11 cellular contexts compared by ENCODE assay signal in the genomic region with DNA sequence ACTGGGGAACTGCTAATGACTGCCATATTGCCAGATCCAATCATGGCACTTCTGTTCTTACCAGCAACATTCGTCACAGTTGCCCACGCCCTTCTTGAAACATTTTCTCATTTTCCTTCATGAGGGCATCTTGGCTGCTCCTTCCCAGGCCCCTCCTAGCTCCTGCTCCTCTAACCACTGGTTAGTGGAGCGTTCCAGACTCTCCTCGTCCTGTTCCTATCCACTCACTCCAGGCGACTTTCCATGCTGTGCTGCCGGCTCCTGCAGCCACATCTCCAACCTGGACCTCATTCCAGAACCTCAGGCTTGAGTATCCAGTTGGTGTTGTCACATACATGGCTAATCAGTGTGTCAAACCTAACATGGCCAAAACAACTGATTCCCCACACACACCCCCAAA. TPM values are rescaled to one million over a fixed set of nuclear protein-coding genes. Genes with fewer than 3 reads are reported as not detected.
DNase-seq lines count a peak whose midpoint lies in the region; ATAC-seq and TF ChIP-seq lines count a peak whose summit lies in the region.
"Had no signal": no experiment of that assay in that cellular context is flagged by ENCODE, and none has a peak within 500 bp of the region (broad histone marks: within the 10 kb centered on the region; RNA-seq: fewer than 3 reads in every experiment).

No MANE protein-coding gene starts in this region.

- H4K8ac ChIP-seq in H9 (replicated peaks; ENCODE audit: insufficient read length, low read depth, low read length), result no peak overlapping the region

- H3K56ac ChIP-seq in H9 (ENCODE audit: insufficient read length, low read depth, low read length), result no peak overlapping the region

- H3K14ac ChIP-seq in H9 (ENCODE audit: insufficient read depth, low read length), result no peak overlapping the region

- H3K27ac ChIP-seq in ACC112 (ENCODE audit: low read depth, low read length) (no peak overlapping the region), H9 (ENCODE audit: insufficient read length, low read depth, low read length) (no peak overlapping the region)

- H3K27ac Mint-ChIP-seq in H9 (no peak overlapping the region), naive B cell (peak overlapping the region in 3 of 6 donors; percentile 61 to 90 (median 83))
- H3K27ac Mint-ChIP-seq in activated naive CD8-positive, alpha-beta T cell treated with anti-CD3 and anti-CD28 coated beads for 36 hours, result no peak overlapping the region

- H3K9ac ChIP-seq in H9 (ENCODE audit: extremely low read depth, insufficient read length, low read length), result no peak overlapping the region

- H3K36me3 Mint-ChIP-seq in H9 (ENCODE audit: insufficient read depth in 1 of 3, low read depth in 3 of 3) (peaks cover 5 to 20% (median 8%) of the 10 kb centered on the region in 3 experiments), naive B cell (peaks cover 0 to 3% of the 10 kb centered on the region in 2 donors)
- peaks cover 21% of the 10 kb centered on the region for H3K36me3 Mint-ChIP-seq in activated naive CD8-positive, alpha-beta T cell treated with anti-CD3 and anti-CD28 coated beads for 36 hours

- no peaks in the 10 kb centered on the region for H3K9me3 ChIP-seq in H9 (ENCODE audit: control insufficient read depth, low read depth, low read length)

- H2BK120ac ChIP-seq in H9 (ENCODE audit: low read depth, low read length, poor library complexity, severe bottlenecking), result no peak overlapping the region

- no peaks in the 10 kb centered on the region for H4K20me1 ChIP-seq in H9 (ENCODE audit: control insufficient read depth, insufficient read depth, insufficient read length)

- no peak overlapping the region for H2AFZ ChIP-seq in ACC112 (ENCODE audit: low read length, unreplicated experiment)
- H2AFZ ChIP-seq in H9 (ENCODE audit: low read length), result no peak overlapping the region

- peaks cover 9% of the 10 kb centered on the region for H3K36me3 ChIP-seq in ACC112 (ENCODE audit: insufficient read depth, low read length)

- DNase-seq in H9 (no peak), naive B cell (no peak), NCI-H526 (lab: John Stamatoyannopoulos, UW) (no peak), NCI-H1092 (lab: John Stamatoyannopoulos, UW) (no peak), medulla oblongata (ENCODE audit: extremely low spot score) (no peak), NOMO-1 treated with DMSO at 0.1 percent for 48 hours (lab: John Stamatoyannopoulos, UW; ENCODE audit: unreplicated experiment) (no peak)
- no peak for DNase-seq in activated naive CD8-positive, alpha-beta T cell treated with anti-CD3 and anti-CD28 coated beads for 36 hours
- DNase-seq: activated effector memory CD4-positive, alpha-beta T cell treated with anti-CD3 and anti-CD28 coated beads, Interleukin-2, amount 50 U/mL, for 16 hours; COR-L47; NCI-H526 treated with DMSO at 0.1 percent for 48 hours had no signal

- WGBS in H9 (ENCODE audit: extremely low coverage, insufficient read length, low lambda C conversion rate), result no CpG with 5 or more reads among the region's 6 CpGs

- H3K4ac ChIP-seq in H9 (ENCODE audit: low read depth, low read length), result no peak overlapping the region

- no peak for ATAC-seq in naive B cell (ENCODE audit: low read depth in 2 of 2)

- no peak overlapping the region for H3K4me2 ChIP-seq in H9 (ENCODE audit: insufficient read depth, insufficient read length, low read length)

- H3K23ac ChIP-seq in H9 (ENCODE audit: insufficient read length, low read depth, low read length), result no peak overlapping the region

- no peak overlapping the region for H4K5ac ChIP-seq in H9 (ENCODE audit: insufficient read length, low read depth, low read length)

- no peak overlapping the region for H3K18ac ChIP-seq in H9 (ENCODE audit: insufficient read length, low read depth, low read length)

- H2AK5ac ChIP-seq in H9 (ENCODE audit: insufficient read length, low read length), result no peak overlapping the region

- no peak for TF ChIP-seq CTCF in H9 (conservative IDR thresholded peaks at IDR 0.05)

- H3K79me2 ChIP-seq in ACC112 (ENCODE audit: control insufficient read depth, insufficient read depth, low read length, unreplicated experiment) (peaks cover 24% of the 10 kb centered on the region), H9 (ENCODE audit: insufficient read depth, low read length) (no peaks in the 10 kb centered on the region)

- H2BK12ac ChIP-seq in H9 (ENCODE audit: insufficient read length, low read depth, low read length), result no peak overlapping the region

- H3K4me3 ChIP-seq in ACC112 (ENCODE audit: low read depth, low read length), result peak overlapping the region; percentile 78

- H3K4me1 Mint-ChIP-seq in H9 (peaks cover 24% of the 10 kb centered on the region in 2 experiments), naive B cell (peaks cover 26 to 44% (median 27%) of the 10 kb centered on the region in 3 donors)
- H3K4me1 Mint-ChIP-seq in activated naive CD8-positive, alpha-beta T cell treated with anti-CD3 and anti-CD28 coated beads for 36 hours, result peaks cover 32% of the 10 kb centered on the region

- H3K27me3 Mint-ChIP-seq in H9 (ENCODE audit: low read depth) (peaks cover 14% of the 10 kb centered on the region), naive B cell (no peaks in the 10 kb centered on the region)
- no peaks in the 10 kb centered on the region for H3K27me3 Mint-ChIP-seq in activated naive CD8-positive, alpha-beta T cell treated with anti-CD3 and anti-CD28 coated beads for 36 hours

- H2BK15ac ChIP-seq in H9 (ENCODE audit: low read depth, low read length), result no peak overlapping the region

- H3K4me1 ChIP-seq in ACC112 (ENCODE audit: control insufficient read depth, insufficient read depth, low read length, unreplicated experiment), result peaks cover 29% of the 10 kb centered on the region
- H3K4me1 ChIP-seq in H9 (ENCODE audit: insufficient read depth, low read length), result peaks cover 5% of the 10 kb centered on the region; the same call in 1 of the 2 replicates

- no peaks in the 10 kb centered on the region for H3K27me3 ChIP-seq in ACC112 (ENCODE audit: insufficient read depth, low read length)
- no peaks in the 10 kb centered on the region for H3K27me3 ChIP-seq in H9 (ENCODE audit: insufficient read depth, low read length)

- H2BK20ac ChIP-seq in H9 (ENCODE audit: low read depth, low read length, poor library complexity, severe bottlenecking), result no peak overlapping the region

- H3K4me3 Mint-ChIP-seq in H9, result peak overlapping the region; percentile 79 to 80
- peak overlapping the region; percentile 88 for H3K4me3 Mint-ChIP-seq in activated naive CD8-positive, alpha-beta T cell treated with anti-CD3 and anti-CD28 coated beads for 36 hours
- peak overlapping the region; percentile 80 to 95 (median 92) for H3K4me3 Mint-ChIP-seq in naive B cell

- H4K91ac ChIP-seq in H9 (ENCODE audit: insufficient read length, low read depth, low read length), result no peak overlapping the region

- peaks cover 9% of the 10 kb centered on the region for H3K23me2 ChIP-seq in H9 (ENCODE audit: insufficient read length, low read depth, low read length, poor library complexity, severe bottlenecking)

- no peak overlapping the region for H2BK5ac ChIP-seq in H9 (ENCODE audit: insufficient read length, low read length)

- no peaks in the 10 kb centered on the region for H3K79me1 ChIP-seq in H9 (ENCODE audit: insufficient read depth, low read depth, low read length, poor library complexity, severe bottlenecking)

- H3T11ph ChIP-seq in H9 (ENCODE audit: low read length), result no peak overlapping the region

- H3K9me3 Mint-ChIP-seq in H9 (peaks cover 5 to 7% of the 10 kb centered on the region in 2 experiments), naive B cell (peaks cover 0 to 3% (median 2%) of the 10 kb centered on the region in 7 donors)
- peaks cover 2% of the 10 kb centered on the region for H3K9me3 Mint-ChIP-seq in activated naive CD8-positive, alpha-beta T cell treated with anti-CD3 and anti-CD28 coated beads for 36 hours

RNA-seq across cellular contexts. Expression of gene ADI1, which starts 1.3 kb away (rescaled TPM):
- total RNA-seq in H9 (2021), result 23.4 and 25.4 TPM in 2 replicates
- 10 to 100 TPM; 22.8 to 23.7 TPM for total RNA-seq in activated naive CD8-positive, alpha-beta T cell treated with anti-CD3 and anti-CD28 coated beads for 36 hours
- polyA plus RNA-seq in naive B cell (ENCODE audit: low read depth in 6 of 6), result 10 to 100 TPM; 32.3 to 87.8 (median 37.1) TPM

RNA-seq across cellular contexts. Expression of gene RNASEH1, which starts 37.5 kb away (rescaled TPM):
- total RNA-seq in H9 (2021), result 40.4 and 42.0 TPM in 2 replicates
- 10 to 100 TPM; 39.4 to 39.8 TPM for total RNA-seq in activated naive CD8-positive, alpha-beta T cell treated with anti-CD3 and anti-CD28 coated beads for 36 hours
- polyA plus RNA-seq in naive B cell (ENCODE audit: low read depth in 6 of 6), result 10 to 100 TPM; 31.4 to 38.8 (median 36.2) TPM

RNA-seq across cellular contexts. Expression of gene RPS7, which starts 54.5 kb away (rescaled TPM):
- total RNA-seq in H9 (2021), result 2,120 and 2,130 TPM in 2 replicates
- total RNA-seq in activated naive CD8-positive, alpha-beta T cell treated with anti-CD3 and anti-CD28 coated beads for 36 hours, result 1,000 to 10,000 TPM; 1,614 to 1,631 TPM
- polyA plus RNA-seq in naive B cell (ENCODE audit: low read depth in 6 of 6), result 1,000 to 10,000 TPM in 4 of 6 donors, 100 to 1,000 TPM in 2; 612 to 1,284 (median 1,085) TPM
